ENCODE assay signal across 18 cellular contexts in the genomic region with DNA sequence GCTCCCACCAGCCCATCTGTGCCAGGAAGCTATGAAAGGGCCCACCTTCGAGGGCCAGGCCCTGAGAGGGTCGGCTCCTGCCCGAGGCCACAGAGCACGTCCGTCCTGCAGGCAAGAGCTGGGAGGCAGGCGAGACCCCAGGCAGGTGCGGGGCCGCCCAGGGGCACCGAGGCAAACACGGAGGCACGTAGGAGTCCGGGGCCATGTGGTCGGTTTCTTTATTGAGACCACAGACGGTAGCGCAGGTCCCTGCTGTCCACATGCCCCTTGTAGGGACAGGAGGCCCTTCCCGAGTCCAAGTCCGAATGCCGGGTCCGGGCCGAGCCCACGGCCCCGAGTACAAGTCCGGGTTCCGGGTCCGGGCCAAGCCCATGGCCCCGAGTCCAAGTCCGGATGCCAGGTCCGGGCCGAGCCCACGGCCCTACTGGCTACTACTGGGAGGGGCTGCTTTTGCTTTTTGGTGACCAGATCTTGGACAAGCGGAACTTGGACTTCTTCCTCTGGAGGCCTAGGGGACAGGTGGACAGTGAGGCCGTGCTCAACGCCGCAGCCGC. TPM values are rescaled to one million over a fixed set of nuclear protein-coding genes. Genes with fewer than 3 reads are reported as not detected.
"Had no signal": no experiment of that assay in that cellular context is flagged by ENCODE, and none has a peak within 500 bp of the region (broad histone marks: within the 10 kb centered on the region; RNA-seq: fewer than 3 reads in every experiment).

No MANE protein-coding gene starts in this region.

- H3K9me3 Mint-ChIP-seq: IgD-negative memory B cell had no signal

- H3K36me3 Mint-ChIP-seq: IgD-negative memory B cell had no signal

- H3K27ac Mint-ChIP-seq: IgD-negative memory B cell had no signal

- H3K4me3 Mint-ChIP-seq: IgD-negative memory B cell had no signal

- DNase-seq: KBM-7, NCI-H1092, NCI-H1105 treated with DMSO at 0.1 percent for 48 hours, NCI-H1417 treated with DMSO at 0.1 percent for 48 hours, NCI-H146, NCI-H1694 treated with DMSO at 0.1 percent for 48 hours, NCI-H1930, NCI-H2081, NCI-H2107, NCI-H2227 treated with DMSO at 0.1 percent for 48 hours, NCI-H524, NCI-H526 treated with DMSO at 0.1 percent for 48 hours, NCI-H748 treated with DMSO at 0.1 percent for 48 hours, SHP77, SK-N-SH, SW 1271 had no signal

- H3K9me3 ChIP-seq: SK-N-SH had no signal

- H3K27ac ChIP-seq: RWPE1 had no signal

RNA-seq across cellular contexts. Expression of a gene that starts 25.0 kb away (rescaled TPM):
- polyA plus RNA-seq: IgD-negative memory B cell had no signal
